Comparison of ENCODE assay signal across 1 cellular context in the genomic region with DNA sequence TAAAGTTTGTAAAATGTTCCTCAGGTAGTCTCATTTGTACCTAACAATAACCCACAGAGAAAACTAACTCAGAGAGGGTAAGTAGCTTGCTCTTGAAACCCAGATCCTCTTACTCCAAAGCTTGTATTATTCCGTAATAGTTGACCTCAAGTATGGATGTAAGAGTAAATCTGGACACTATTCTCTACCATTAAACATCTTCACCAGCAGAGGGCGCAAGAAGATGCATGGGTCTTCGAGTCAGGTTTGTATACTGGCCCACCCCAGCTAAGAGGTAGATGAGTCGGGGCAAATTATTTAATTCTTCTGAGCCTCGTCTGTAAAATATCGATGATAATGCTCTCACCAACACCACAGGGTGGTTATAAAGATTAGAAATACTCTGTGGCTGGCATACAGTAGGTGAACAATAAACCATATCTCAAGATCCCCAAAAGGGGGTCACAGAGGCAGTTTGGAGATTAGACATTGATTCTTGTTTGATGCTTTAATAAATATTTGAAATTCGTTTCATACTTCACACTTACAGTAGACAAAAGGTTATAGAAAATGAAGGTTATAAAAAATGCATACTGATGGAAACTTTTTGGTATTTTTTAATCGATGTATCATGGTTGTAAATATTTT.
TF ChIP-seq lines count a peak whose summit lies in the region.

No MANE protein-coding gene starts in this region.

TF ChIP-seq in HepG2, 621 proteins besides CTCF, POLR2A, EP300 and RAD21 (continues in another document):
- TF ChIP-seq ZNF407 (CRISPR knock-in tag; IDR thresholded peaks at IDR 0.05; ENCODE audit: not compliant biosample characterization) (no peak), ZNF296 (CRISPR knock-in tag; conservative IDR thresholded peaks at IDR 0.05) (no peak), POLR2G (IDR thresholded peaks at IDR 0.05; ENCODE audit: low read depth, low read length) (no peak), ERF (CRISPR knock-in tag; IDR thresholded peaks at IDR 0.05) (no peak), ZBTB3 (CRISPR knock-in tag; IDR thresholded peaks at IDR 0.05; ENCODE audit: borderline replicate concordance, low read depth) (no peak), GFI1 (CRISPR knock-in tag; IDR thresholded peaks at IDR 0.05; ENCODE audit: borderline replicate concordance) (peak; percentile 52; the same call in 1 of the 2 replicates), CC2D1A (CRISPR knock-in tag; IDR thresholded peaks at IDR 0.05) (no peak), EEA1 (CRISPR knock-in tag; IDR thresholded peaks at IDR 0.05; ENCODE audit: borderline replicate concordance) (no peak), ZNF343 (CRISPR knock-in tag; IDR thresholded peaks at IDR 0.05) (no peak), GMEB2 (CRISPR knock-in tag; IDR thresholded peaks at IDR 0.05; ENCODE audit: low read depth) (no peak), PITX1 (CRISPR knock-in tag; IDR thresholded peaks at IDR 0.05) (no peak), STAG1 (CRISPR knock-in tag; IDR thresholded peaks at IDR 0.05) (peak; percentile 84), NFKBIZ (CRISPR knock-in tag; IDR thresholded peaks at IDR 0.05) (no peak), ZNF414 (CRISPR knock-in tag; IDR thresholded peaks at IDR 0.05) (no peak), BCL6 (CRISPR knock-in tag; IDR thresholded peaks at IDR 0.05) (no peak), HMG20A (CRISPR knock-in tag; IDR thresholded peaks at IDR 0.05; ENCODE audit: borderline replicate concordance) (no peak), SRSF1 (optimal IDR thresholded peaks at IDR 0.05; ENCODE audit: low read depth, low read length) (no peak), ZNF704 (CRISPR knock-in tag; IDR thresholded peaks at IDR 0.05; ENCODE audit: borderline replicate concordance) (no peak), TGIF2 (CRISPR knock-in tag; IDR thresholded peaks at IDR 0.05) (no peak), PPARG (CRISPR knock-in tag; conservative IDR thresholded peaks at IDR 0.05) (0 out of 2 replicates have a peak, but pooled peaks have one; percentile 43), ZNF263 (CRISPR knock-in tag; IDR thresholded peaks at IDR 0.05) (no peak), ELF3 (CRISPR knock-in tag; IDR thresholded peaks at IDR 0.05) (0 out of 2 replicates have a peak, but pooled peaks have one; percentile 17), ZNF230 (CRISPR knock-in tag; IDR thresholded peaks at IDR 0.05) (no peak), TMF1 (CRISPR knock-in tag; IDR thresholded peaks at IDR 0.05; ENCODE audit: low read depth) (no peak), ARID3A (IDR thresholded peaks at IDR 0.05; ENCODE audit: low read depth, low read length) (0 out of 2 replicates have a peak, but pooled peaks have one; percentile 25), KMT2B (CRISPR knock-in tag; IDR thresholded peaks at IDR 0.05) (0 out of 2 replicates have a peak, but pooled peaks have one; percentile 37), NFYC (CRISPR knock-in tag; IDR thresholded peaks at IDR 0.05) (no peak), CAMTA2 (CRISPR knock-in tag; IDR thresholded peaks at IDR 0.05; ENCODE audit: borderline replicate concordance) (no peak), RCOR2 (CRISPR knock-in tag; IDR thresholded peaks at IDR 0.05) (0 out of 2 replicates have a peak, but pooled peaks have one; percentile 26), FOXK2 (IDR thresholded peaks at IDR 0.05) (no peak), SMC3 (IDR thresholded peaks at IDR 0.05; ENCODE audit: low read length) (peak; percentile 86), ZBTB7B (CRISPR knock-in tag; IDR thresholded peaks at IDR 0.05) (0 out of 2 replicates have a peak, but pooled peaks have one; percentile 32), ZNF709 (CRISPR knock-in tag; IDR thresholded peaks at IDR 0.05) (no peak), PATZ1 (CRISPR knock-in tag; IDR thresholded peaks at IDR 0.05) (0 out of 2 replicates have a peak, but pooled peaks have one; percentile 29), NFIB (CRISPR knock-in tag; IDR thresholded peaks at IDR 0.05; ENCODE audit: borderline replicate concordance) (no peak), ZFP36L1 (CRISPR knock-in tag; IDR thresholded peaks at IDR 0.05) (no peak), HNRNPL (IDR thresholded peaks at IDR 0.05; ENCODE audit: low read depth, low read length) (no peak), SAP130 (CRISPR knock-in tag; IDR thresholded peaks at IDR 0.05; ENCODE audit: low read depth) (peak; percentile 22; the same call in 1 of the 2 replicates)
- TF ChIP-seq, protein P1, sequence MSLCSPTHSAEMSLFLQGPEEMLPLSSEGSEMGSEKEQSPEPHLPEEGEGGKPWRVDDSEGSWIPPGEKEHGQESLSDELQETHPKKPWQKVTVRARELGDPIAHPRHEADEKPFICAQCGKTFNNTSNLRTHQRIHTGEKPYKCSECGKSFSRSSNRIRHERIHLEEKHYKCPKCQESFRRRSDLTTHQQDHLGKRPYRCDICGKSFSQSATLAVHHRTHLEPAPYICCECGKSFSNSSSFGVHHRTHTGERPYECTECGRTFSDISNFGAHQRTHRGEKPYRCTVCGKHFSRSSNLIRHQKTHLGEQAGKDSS (CRISPR knock-in tag; IDR thresholded peaks at IDR 0.05; ENCODE audit: borderline replicate concordance, low read depth) = no peak
- TF ChIP-seq, protein P2, sequence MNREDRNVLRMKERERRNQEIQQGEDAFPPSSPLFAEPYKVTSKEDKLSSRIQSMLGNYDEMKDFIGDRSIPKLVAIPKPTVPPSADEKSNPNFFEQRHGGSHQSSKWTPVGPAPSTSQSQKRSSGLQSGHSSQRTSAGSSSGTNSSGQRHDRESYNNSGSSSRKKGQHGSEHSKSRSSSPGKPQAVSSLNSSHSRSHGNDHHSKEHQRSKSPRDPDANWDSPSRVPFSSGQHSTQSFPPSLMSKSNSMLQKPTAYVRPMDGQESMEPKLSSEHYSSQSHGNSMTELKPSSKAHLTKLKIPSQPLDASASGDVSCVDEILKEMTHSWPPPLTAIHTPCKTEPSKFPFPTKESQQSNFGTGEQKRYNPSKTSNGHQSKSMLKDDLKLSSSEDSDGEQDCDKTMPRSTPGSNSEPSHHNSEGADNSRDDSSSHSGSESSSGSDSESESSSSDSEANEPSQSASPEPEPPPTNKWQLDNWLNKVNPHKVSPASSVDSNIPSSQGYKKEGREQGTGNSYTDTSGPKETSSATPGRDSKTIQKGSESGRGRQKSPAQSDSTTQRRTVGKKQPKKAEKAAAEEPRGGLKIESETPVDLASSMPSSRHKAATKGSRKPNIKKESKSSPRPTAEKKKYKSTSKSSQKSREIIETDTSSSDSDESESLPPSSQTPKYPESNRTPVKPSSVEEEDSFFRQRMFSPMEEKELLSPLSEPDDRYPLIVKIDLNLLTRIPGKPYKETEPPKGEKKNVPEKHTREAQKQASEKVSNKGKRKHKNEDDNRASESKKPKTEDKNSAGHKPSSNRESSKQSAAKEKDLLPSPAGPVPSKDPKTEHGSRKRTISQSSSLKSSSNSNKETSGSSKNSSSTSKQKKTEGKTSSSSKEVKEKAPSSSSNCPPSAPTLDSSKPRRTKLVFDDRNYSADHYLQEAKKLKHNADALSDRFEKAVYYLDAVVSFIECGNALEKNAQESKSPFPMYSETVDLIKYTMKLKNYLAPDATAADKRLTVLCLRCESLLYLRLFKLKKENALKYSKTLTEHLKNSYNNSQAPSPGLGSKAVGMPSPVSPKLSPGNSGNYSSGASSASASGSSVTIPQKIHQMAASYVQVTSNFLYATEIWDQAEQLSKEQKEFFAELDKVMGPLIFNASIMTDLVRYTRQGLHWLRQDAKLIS (CRISPR knock-in tag; IDR thresholded peaks at IDR 0.05) = no peak
